10 cellular contexts compared by ENCODE assay signal in genomic region chr3:128846501-128846900, GRCh38. TPM values are rescaled to one million over a fixed set of nuclear protein-coding genes. Genes with fewer than 3 reads are reported as not detected.
DNase-seq lines count a peak whose midpoint lies in the region; ATAC-seq, FAIRE-seq and TF ChIP-seq lines count a peak whose summit lies in the region.
"Had no signal": no experiment of that assay in that cellular context is flagged by ENCODE, and none has a peak within 500 bp of the region (broad histone marks: within the 10 kb centered on the region; RNA-seq: fewer than 3 reads in every experiment).

No MANE protein-coding gene starts in this region.

- H3K4me3 ChIP-seq in Panc1 (ENCODE audit: low read depth in 2 of 2, low read length in 2 of 2) (no peak overlapping the region), H1 (ENCODE audit: extremely low read depth in 1 of 4, insufficient read depth in 2 of 4, low read depth in 3 of 4, low read length in 4 of 4) (0 out of 8 replicates have a peak overlapping the region, but pooled peaks of 1 of the 4 experiments have one; percentile 8), skeletal muscle satellite cell (ENCODE audit: low read length) (peak overlapping the region; percentile 68), suprapubic skin (no peak overlapping the region), ovary (no peak overlapping the region)

- H2AK5ac ChIP-seq in H1 (ENCODE audit: low read depth, low read length): no peak overlapping the region

- peaks cover 13% of the 10 kb centered on the region; the same call in 1 of the 2 replicates for H3K4me1 ChIP-seq in Panc1 (ENCODE audit: control insufficient read depth, insufficient read depth, low read length)
- H3K4me1 ChIP-seq in H1 (replicated peaks in 1 of 4; ENCODE audit: control insufficient read depth in 3 of 4, insufficient read depth in 4 of 4, low read length in 3 of 4): peaks cover 0 to 11% (median 9%) of the 10 kb centered on the region in 4 experiments; a peak in 4 of 7 replicates
- peaks cover 15% of the 10 kb centered on the region for H3K4me1 ChIP-seq in skeletal muscle satellite cell (ENCODE audit: control insufficient read depth, insufficient read depth, low read length)
- H3K4me1 ChIP-seq in suprapubic skin: peaks cover 12% of the 10 kb centered on the region
- H3K4me1 ChIP-seq in ovary (ENCODE audit: insufficient read depth): peaks cover 6% of the 10 kb centered on the region

- no peaks in the 10 kb centered on the region for H4K20me1 ChIP-seq in H1 (replicated peaks in 1 of 2; ENCODE audit: control insufficient read depth in 1 of 2, insufficient read depth in 2 of 2, low read length in 2 of 2)

- no peak overlapping the region for H3K4ac ChIP-seq in H1 (replicated peaks; ENCODE audit: insufficient read length, low read depth, low read length)

- no peak overlapping the region for H3K27ac ChIP-seq in Panc1 (ENCODE audit: low read length)
- H3K27ac ChIP-seq in H1 (ENCODE audit: low read depth, low read length): no peak overlapping the region
- H3K27ac ChIP-seq in suprapubic skin: no peak overlapping the region
- peak overlapping the region in 1 of 2 donors; percentile 53 for H3K27ac ChIP-seq in ovary
- H3K27ac ChIP-seq: VCaP had no signal

- no peak overlapping the region for H3K18ac ChIP-seq in H1 (ENCODE audit: extremely low read depth, low read length)

- 89% methylated on average over 13 of the region's 13 CpGs; no CpG with 5 or more reads in 1 of the 2 experiments for WGBS in H1 (ENCODE audit: extremely low coverage in 1 of 2, insufficient coverage in 1 of 2, insufficient read length in 1 of 2, insufficient replicate concordance in 2 of 2, low coverage in 1 of 2, low lambda C conversion rate in 2 of 2, missing lambda C conversion rate in 1 of 2), 2 experiments
- 79% methylated on average over 12 of the region's 13 CpGs for WGBS in suprapubic skin
- 75 to 77% (median 77%) methylated on average over 13 of the region's 13 CpGs for WGBS in ovary, 3 donors

- H3K36me3 ChIP-seq in Panc1 (ENCODE audit: control insufficient read depth, insufficient read depth, low read length) (no peaks in the 10 kb centered on the region), H1 (ENCODE audit: control insufficient read depth in 2 of 4, insufficient read depth in 4 of 4, low read length in 3 of 4) (no peaks in the 10 kb centered on the region), skeletal muscle satellite cell (ENCODE audit: insufficient read depth, low read length) (no peaks in the 10 kb centered on the region), suprapubic skin (no peaks in the 10 kb centered on the region), ovary (no peaks in the 10 kb centered on the region)

- no peaks in the 10 kb centered on the region for H3K79me1 ChIP-seq in H1 (ENCODE audit: low read depth, low read length)

- no peak overlapping the region for H3K56ac ChIP-seq in H1 (replicated peaks; ENCODE audit: insufficient read length, low read depth, low read length)

- DNase-seq in GF-D8 (lab: John Stamatoyannopoulos, UW) (peak; percentile 91), Panc1 (ENCODE audit: low read depth, low spot score) (no peak), H1 (ENCODE audit: low read depth in 1 of 2, low spot score in 2 of 2) (no peak), G401 (ENCODE audit: low spot score) (no peak), suprapubic skin (ENCODE audit: low spot score in 2 of 2) (no peak), ovary (no peak)

- H3K9ac ChIP-seq in H1 (replicated peaks in 1 of 4; ENCODE audit: extremely low read depth in 1 of 4, low read depth in 3 of 4, low read length in 3 of 4) (no peak overlapping the region), skeletal muscle satellite cell (ENCODE audit: low read depth, low read length) (peak overlapping the region; percentile 59)

- H3K23me2 ChIP-seq in H1 (ENCODE audit: low read depth, low read length): no peaks in the 10 kb centered on the region; the same call in 1 of the 2 replicates

- H3K14ac ChIP-seq in H1 (ENCODE audit: insufficient read length): no peak overlapping the region

- no peak overlapping the region for H2BK12ac ChIP-seq in H1 (ENCODE audit: low read depth, low read length)

- peak; percentile 4; the same call in 1 of the 2 replicates for ATAC-seq in Panc1
- no peak for ATAC-seq in HG03442 (IDR thresholded peaks at IDR 0.05; ENCODE audit: unreplicated experiment)

- intact Hi-C loops in Panc1 (cut with micrococcal nuclease; ENCODE audit: unreplicated experiment): no loop called here
- intact Hi-C loops in ovary (cut with DNase I): no loop called here

- no peak overlapping the region for H4K91ac ChIP-seq in H1 (replicated peaks; ENCODE audit: insufficient read length, low read length)

- H2BK15ac ChIP-seq in H1 (ENCODE audit: low read length): no peak overlapping the region

- no peak overlapping the region for H4K8ac ChIP-seq in H1 (ENCODE audit: extremely low read depth, insufficient read depth, low read length)

- no peak overlapping the region for H2BK120ac ChIP-seq in H1 (replicated peaks; ENCODE audit: low read depth, low read length)

- H3K4me2 ChIP-seq in H1 (ENCODE audit: insufficient read depth in 1 of 2, low read depth in 2 of 2, low read length in 2 of 2) (peak overlapping the region; percentile 44 to 65; a peak in 1 of 4 replicates), skeletal muscle satellite cell (ENCODE audit: low read length) (peak overlapping the region; percentile 89)

- 0 out of 2 replicates have a peak, but pooled peaks have one; percentile 21 for TF ChIP-seq CTCF in Panc1 (IDR thresholded peaks at IDR 0.05)
- no peak for TF ChIP-seq CTCF in H1 (IDR thresholded peaks at IDR 0.05; ENCODE audit: control extremely low read depth in 1 of 3, insufficient read depth in 1 of 3, low read depth in 1 of 3, low read length in 3 of 3)
- no peak for TF ChIP-seq CTCF in suprapubic skin (IDR thresholded peaks at IDR 0.05)
- TF ChIP-seq CTCF in ovary (IDR thresholded peaks at IDR 0.05): no peak

- CTCF ChIA-PET in Panc1 (lab: Charles Lee) (no interaction called here), H1 (lab: Charles Lee; ENCODE audit: partially characterized antibody) (interaction anchor here (0.6 to 4.0 kb wide), 15 partner anchors 20 to 231 kb away, joined by 3 to 31 read pairs (median 5); partner anchors contain the start of gene RAB7A)

- H3K27me3 ChIP-seq in Panc1 (ENCODE audit: control insufficient read depth, insufficient read depth, low read length) (no peaks in the 10 kb centered on the region), H1 (replicated peaks in 1 of 4; ENCODE audit: control insufficient read depth in 3 of 4, extremely low read depth in 1 of 4, insufficient read depth in 3 of 4, low read length in 3 of 4) (no peaks in the 10 kb centered on the region), skeletal muscle satellite cell (ENCODE audit: control insufficient read depth, insufficient read depth, low read length) (no peaks in the 10 kb centered on the region), suprapubic skin (no peaks in the 10 kb centered on the region), ovary (no peaks in the 10 kb centered on the region)

- H2BK20ac ChIP-seq in H1 (ENCODE audit: low read length): no peak overlapping the region

- H3K23ac ChIP-seq in H1 (ENCODE audit: insufficient read length): no peak overlapping the region

- H3K9me3 ChIP-seq in Panc1 (ENCODE audit: control insufficient read depth, insufficient read depth, low read depth, low read length) (no peaks in the 10 kb centered on the region), H1 (ENCODE audit: insufficient read depth in 2 of 2, low read depth in 1 of 2, low read length in 1 of 2) (peaks cover 2 to 3% of the 10 kb centered on the region in 2 experiments; a peak in 1 of 4 replicates), skeletal muscle satellite cell (replicated peaks; ENCODE audit: low read length) (no peaks in the 10 kb centered on the region), suprapubic skin (no peaks in the 10 kb centered on the region), ovary (no peaks in the 10 kb centered on the region)

- in situ Hi-C loops in Panc1 (cut with HindIII; ENCODE audit: low pct_unique_long_range_greater_than_20kb, low sequenced_read_pairs): no loop called here
- in situ Hi-C loops in G401 (cut with HindIII; ENCODE audit: low sequenced_read_pairs): no loop called here

- no peak overlapping the region for H4K5ac ChIP-seq in H1 (ENCODE audit: insufficient read length, low read depth, low read length)

- no peak for FAIRE-seq in H1 (lab: Jason Lieb, UNC)
- FAIRE-seq: small intestine had no signal

- H2BK5ac ChIP-seq in H1 (ENCODE audit: low read depth, low read length): no peak overlapping the region

- POLR2A ChIA-PET in Panc1 (lab: Charles Lee): no interaction called here
- POLR2A ChIA-PET in H1 (lab: Charles Lee; ENCODE audit: partially characterized antibody): interaction anchor here (1.3 kb wide), 1 partner anchor 32 kb away, joined by 3 read pairs; no protein-coding TSS in a partner anchor

- TF ChIP-seq EP300 in H1 (IDR thresholded peaks at IDR 0.05; ENCODE audit: borderline replicate concordance in 1 of 2, low read depth in 2 of 2, low read length in 2 of 2): no peak
- TF ChIP-seq EP300 in suprapubic skin (IDR thresholded peaks at IDR 0.05): no peak
- no peak for TF ChIP-seq EP300 in ovary (IDR thresholded peaks at IDR 0.05)

- TF ChIP-seq RAD21 in H1 (IDR thresholded peaks at IDR 0.05 in 1 of 2, conservative IDR thresholded peaks at IDR 0.05 in 1 of 2; ENCODE audit: low read depth in 2 of 2, low read length in 2 of 2): no peak

- no peak for TF ChIP-seq POLR2A in H1 (IDR thresholded peaks at IDR 0.05; ENCODE audit: control extremely low read depth in 1 of 2, low read depth in 2 of 2, low read length in 2 of 2)
- no peak for TF ChIP-seq POLR2A in suprapubic skin (IDR thresholded peaks at IDR 0.05)
- TF ChIP-seq POLR2A in ovary (IDR thresholded peaks at IDR 0.05): no peak

- no peaks in the 10 kb centered on the region for H3K79me2 ChIP-seq in H1 (ENCODE audit: control insufficient read depth in 1 of 2, insufficient read depth in 2 of 2, low read length in 2 of 2)

- H2AFZ ChIP-seq in H1 (ENCODE audit: low read length): 0 out of 2 replicates have a peak overlapping the region, but pooled peaks have one; percentile 20

- BruUV-seq in Panc1 (replicated peaks; lab: Mats Ljungman, UMichigan): no TSS peak

RNA-seq across cellular contexts. Expression of gene ACAD9, which starts 32.9 kb away (rescaled TPM):
- total RNA-seq in Panc1 (2021; ENCODE audit: unreplicated experiment) (70.9 TPM), suprapubic skin (100 to 1,000 TPM; 118 to 164 (median 138) TPM), ovary (10 to 100 TPM; 32.7 to 51.7 (median 39.0) TPM)
- polyA plus RNA-seq in Panc1 (2012; ENCODE audit: insufficient read length): 56.0 TPM
- 28.9 and 32.8 TPM in 2 replicates for total RNA-seq in H1 (2021; fragmentation: NEBNext Ultra II Directional; extraction: Animal tissue kit (Norgen Biotek cat#: 25700))
- polyA plus RNA-seq in H1 (2011; rRNA removed) (27.5 and 35.1 TPM in 2 replicates), ovary (10 to 100 TPM; 21.8 to 23.0 TPM)
- polyA plus RNA-seq in H1 (2011; cell fraction: cytosol; rRNA removed): 33.2 TPM
- polyA plus RNA-seq in H1 (2011; cell fraction: nucleus; rRNA removed): 74.1 TPM
- 17.7 to 25.6 TPM (median 24.2 TPM) in 4 replicates for polyA plus RNA-seq in H1 (2012, experiment 1 of 2)
- polyA plus RNA-seq in H1 (2012, experiment 2 of 2): 11.8 TPM
- polyA plus RNA-seq in H1 (2013, experiment 1 of 2): 16.7 TPM
- 17.5 TPM for polyA plus RNA-seq in H1 (2013, experiment 2 of 2)
- polyA minus RNA-seq in H1 (2011; rRNA and poly(A)+ RNA removed): 36.4 and 37.2 TPM in 2 replicates
- polyA minus RNA-seq in H1 (2011; cell fraction: cytosol; rRNA and poly(A)+ RNA removed): 21.8 TPM
- 78.1 TPM for polyA minus RNA-seq in H1 (2011; cell fraction: nucleus; rRNA and poly(A)+ RNA removed)
- total RNA-seq in skeletal muscle satellite cell (2012; rRNA removed): 33.2 and 34.1 TPM in 2 replicates
- total RNA-seq in G401 (2014; rRNA removed; shearing (Covaris generic)): 35.2 and 46.5 TPM in 2 replicates
